23 cellular contexts compared by ENCODE assay signal in the genomic region with DNA sequence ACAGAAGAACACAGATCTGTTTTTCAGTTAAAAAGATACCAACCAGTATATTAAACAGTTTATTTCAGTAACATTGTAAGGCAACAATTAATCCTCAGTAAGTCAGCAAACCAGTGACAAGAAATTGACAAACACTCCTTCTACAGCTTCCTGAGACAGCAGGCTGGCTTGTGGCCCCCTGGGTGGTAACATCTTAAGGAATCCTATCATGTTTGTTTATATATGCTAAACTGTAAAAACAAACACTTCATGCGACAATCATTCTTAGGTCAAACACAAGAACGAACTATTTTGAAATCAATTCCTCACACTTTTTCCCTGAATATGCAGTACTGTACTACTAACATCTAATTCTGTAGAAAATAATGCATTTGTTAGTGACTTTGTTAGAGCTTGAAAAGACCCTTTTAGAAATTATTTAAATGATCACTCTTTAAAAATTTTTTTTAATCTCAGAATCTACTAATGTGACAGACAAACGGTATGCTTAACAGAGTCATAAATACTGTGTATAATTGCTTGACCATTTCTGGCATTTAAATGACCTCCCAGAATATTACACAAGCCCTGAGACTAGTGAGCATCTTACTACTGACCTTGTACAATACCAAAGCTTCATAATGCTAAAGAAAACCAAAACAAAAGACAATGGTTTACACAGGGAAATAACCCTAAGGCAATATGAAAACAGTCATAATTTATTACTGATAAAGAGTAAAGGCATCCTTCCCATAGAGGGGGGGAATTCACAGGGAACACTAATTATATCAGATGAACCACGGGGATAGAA. TPM values are rescaled to one million over a fixed set of nuclear protein-coding genes. Genes with fewer than 3 reads are reported as not detected.
DNase-seq lines count a peak whose midpoint lies in the region; ATAC-seq, FAIRE-seq and TF ChIP-seq lines count a peak whose summit lies in the region.
"Had no signal": no experiment of that assay in that cellular context is flagged by ENCODE, and none has a peak within 500 bp of the region (broad histone marks: within the 10 kb centered on the region; RNA-seq: fewer than 3 reads in every experiment).

No MANE protein-coding gene starts in this region.

- H3K4me1 ChIP-seq in mesendoderm (ENCODE audit: control insufficient read depth, low read depth, low read length) = no peaks in the 10 kb centered on the region
- no peaks in the 10 kb centered on the region for H3K4me1 ChIP-seq in small intestine (ENCODE audit: control insufficient read depth in 2 of 2, insufficient read depth in 1 of 2, low read depth in 1 of 2, low read length in 1 of 2)
- H3K4me1 ChIP-seq: upper lobe of right lung had no signal

- no peak for FAIRE-seq in small intestine (lab: Jason Lieb, UNC)
- FAIRE-seq: TTC549 had no signal

- H3K4ac ChIP-seq in mesendoderm (ENCODE audit: low read depth, low read length) = no peak overlapping the region

- no peaks in the 10 kb centered on the region for H3K79me2 ChIP-seq in mesendoderm (ENCODE audit: control insufficient read depth, insufficient read depth, low read length)

- H3K4me3 ChIP-seq in mesendoderm (ENCODE audit: low read length) (no peak overlapping the region), small intestine (ENCODE audit: low read depth in 1 of 2, low read length in 2 of 2) (no peak overlapping the region)
- H3K4me3 ChIP-seq: smooth muscle cell, stomach, upper lobe of right lung had no signal

- H3K4me3 Mint-ChIP-seq in CD4-positive, alpha-beta T cell = no peak overlapping the region
- H3K4me3 Mint-ChIP-seq: neural crest cell had no signal

- H3K4me1 Mint-ChIP-seq in CD4-positive, alpha-beta T cell (ENCODE audit: low read depth) = peaks cover 12% of the 10 kb centered on the region
- H3K4me1 Mint-ChIP-seq: neural crest cell had no signal

- no peak overlapping the region for H3K27ac ChIP-seq in CD4-positive, alpha-beta T cell (ENCODE audit: low read depth, low read length)
- H3K27ac ChIP-seq in mesendoderm (ENCODE audit: low read depth, low read length) (no peak overlapping the region), small intestine (ENCODE audit: low read depth in 1 of 2, low read length in 1 of 2) (no peak overlapping the region)
- H3K27ac ChIP-seq: stomach, upper lobe of right lung had no signal

- no peak overlapping the region for H2BK5ac ChIP-seq in mesendoderm (ENCODE audit: low read length)

- H3K9me3 Mint-ChIP-seq in CD4-positive, alpha-beta T cell = peaks cover 12% of the 10 kb centered on the region

- no peak overlapping the region for H3K18ac ChIP-seq in mesendoderm (ENCODE audit: low read length)

- H3K36me3 ChIP-seq in mesendoderm (ENCODE audit: control insufficient read depth, insufficient read depth, low read length) = no peaks in the 10 kb centered on the region
- peaks cover 3 to 8% of the 10 kb centered on the region in 2 donors for H3K36me3 ChIP-seq in small intestine (ENCODE audit: control insufficient read depth in 2 of 2, insufficient read depth in 2 of 2, low read length in 2 of 2)

- H4K8ac ChIP-seq in mesendoderm (ENCODE audit: low read depth, low read length) = no peak overlapping the region

- CTCF ChIA-PET in CD4-positive, alpha-beta T cell (lab: Charles Lee) = no interaction called here

- peak overlapping the region; percentile 1 for H3K27ac Mint-ChIP-seq in CD4-positive, alpha-beta T cell

- no peak for TF ChIP-seq CTCF in CD4-positive, alpha-beta T cell (IDR thresholded peaks at IDR 0.05)

- no peak for DNase-seq in CD4-positive, alpha-beta T cell
- DNase-seq in HCEC 1CT (peak; percentile 30), amniotic epithelial cell (ENCODE audit: low read depth) (peak; percentile 53), mesendoderm (peak; percentile 53), AG20443 (ENCODE audit: low spot score) (no peak), small intestine (no peak)
- DNase-seq: activated CD4-positive, alpha-beta T cell treated with anti-CD3 and anti-CD28 coated beads for 4 hours; Calu3; EL; hippocampal formation; KBM-7; midbrain; NCI-H187 treated with DMSO at 0.1 percent for 48 hours; NCI-H2227 treated with DMSO at 0.1 percent for 48 hours; NCI-H748 treated with DMSO at 0.1 percent for 48 hours; stimulated activated CD4-positive, alpha-beta T cell treated with anti-CD3 and anti-CD28 coated beads, Interleukin-4, amount 100 ng/mL, for 24 hours; stomach; upper lobe of right lung had no signal

- no CpG with 5 or more reads among the region's 4 CpGs for WGBS in mesendoderm (ENCODE audit: extremely low coverage, insufficient coverage, low lambda C conversion rate)
- 53 to 71% (median 60%) methylated on average over 4 of the region's 4 CpGs for WGBS in small intestine, 3 donors

- ATAC-seq in CD4-positive, alpha-beta T cell (ENCODE audit: poor library complexity) = no peak
- no peak for ATAC-seq in HG03457 (IDR thresholded peaks at IDR 0.05; ENCODE audit: unreplicated experiment)
- ATAC-seq: Right ventricle myocardium inferior, upper lobe of right lung had no signal

- no peak overlapping the region for H2BK120ac ChIP-seq in mesendoderm (ENCODE audit: low read depth, low read length)

- intact Hi-C loops in CD4-positive, alpha-beta T cell (cut with DNase I, micrococcal nuclease) = no loop called here

- H3K36me3 Mint-ChIP-seq in CD4-positive, alpha-beta T cell (ENCODE audit: low read depth) = peaks cover 98% of the 10 kb centered on the region

- no peak overlapping the region for H3K9ac ChIP-seq in mesendoderm (ENCODE audit: low read length)

- no peak overlapping the region for H2AK5ac ChIP-seq in mesendoderm (ENCODE audit: low read length)

- POLR2A ChIA-PET in CD4-positive, alpha-beta T cell (lab: Charles Lee) = no interaction called here

- no peak overlapping the region for H3K56ac ChIP-seq in mesendoderm (ENCODE audit: low read length)

- no peak overlapping the region for H2BK15ac ChIP-seq in mesendoderm (replicated peaks; ENCODE audit: low read depth)

- H3K27me3 ChIP-seq in CD4-positive, alpha-beta T cell (ENCODE audit: control insufficient read depth, insufficient read depth, low read length) = no peaks in the 10 kb centered on the region
- H3K27me3 ChIP-seq in mesendoderm (ENCODE audit: insufficient read depth, low read length, poor library complexity) (no peaks in the 10 kb centered on the region), small intestine (ENCODE audit: control insufficient read depth in 2 of 2, insufficient read depth in 2 of 2, low read length in 2 of 2) (no peaks in the 10 kb centered on the region)
- H3K27me3 ChIP-seq: stomach, upper lobe of right lung had no signal

- H3K9me3 ChIP-seq in CD4-positive, alpha-beta T cell (ENCODE audit: control insufficient read depth, low read length) = no peaks in the 10 kb centered on the region
- H3K9me3 ChIP-seq in small intestine (ENCODE audit: control insufficient read depth, low read depth) = no peaks in the 10 kb centered on the region
- H3K9me3 ChIP-seq: upper lobe of right lung had no signal

- H3K79me1 ChIP-seq in mesendoderm (ENCODE audit: low read length) = no peaks in the 10 kb centered on the region

- H3K23ac ChIP-seq in mesendoderm (ENCODE audit: low read length) = no peak overlapping the region

- H3K4me2 ChIP-seq in mesendoderm (ENCODE audit: low read length) = no peak overlapping the region
- H3K4me2 ChIP-seq: smooth muscle cell had no signal

- no peaks in the 10 kb centered on the region for H3K27me3 Mint-ChIP-seq in CD4-positive, alpha-beta T cell

- no peak overlapping the region for H4K5ac ChIP-seq in mesendoderm (ENCODE audit: low read length)

RNA-seq across cellular contexts. Expression of a gene that starts 48.2 kb away (rescaled TPM):
- 1 to 10 TPM; 5.8 to 6.8 TPM for total RNA-seq in CD4-positive, alpha-beta T cell
- 7.7 TPM for polyA plus RNA-seq in mesendoderm (2013, experiment 1 of 2)
- polyA plus RNA-seq in mesendoderm (2013, experiment 2 of 2) = 7.4 TPM
- 1 to 10 TPM; 2.0 to 8.1 (median 2.2) TPM for polyA plus RNA-seq in small intestine

Comparison
In these comparisons a context has a peak if more than half of its experiments do, and no peak if none do; other contexts are left out.
1. DNase-seq: peak in HCEC 1CT (single experiment), amniotic epithelial cell (single experiment) and mesendoderm (single experiment); none in CD4-positive, alpha-beta T cell (0 of 10), AG20443 (single experiment) and small intestine (single experiment).